Comparison of ENCODE assay signal across 1 cellular context in genomic region chr12:109597795-109598427, GRCh38.
TF ChIP-seq lines count a peak whose summit lies in the region.

No MANE protein-coding gene starts in this region.

TF ChIP-seq in HepG2, 621 proteins besides CTCF, POLR2A, EP300 and RAD21 (continued from another document and continues in another):
- TF ChIP-seq, protein P1, sequence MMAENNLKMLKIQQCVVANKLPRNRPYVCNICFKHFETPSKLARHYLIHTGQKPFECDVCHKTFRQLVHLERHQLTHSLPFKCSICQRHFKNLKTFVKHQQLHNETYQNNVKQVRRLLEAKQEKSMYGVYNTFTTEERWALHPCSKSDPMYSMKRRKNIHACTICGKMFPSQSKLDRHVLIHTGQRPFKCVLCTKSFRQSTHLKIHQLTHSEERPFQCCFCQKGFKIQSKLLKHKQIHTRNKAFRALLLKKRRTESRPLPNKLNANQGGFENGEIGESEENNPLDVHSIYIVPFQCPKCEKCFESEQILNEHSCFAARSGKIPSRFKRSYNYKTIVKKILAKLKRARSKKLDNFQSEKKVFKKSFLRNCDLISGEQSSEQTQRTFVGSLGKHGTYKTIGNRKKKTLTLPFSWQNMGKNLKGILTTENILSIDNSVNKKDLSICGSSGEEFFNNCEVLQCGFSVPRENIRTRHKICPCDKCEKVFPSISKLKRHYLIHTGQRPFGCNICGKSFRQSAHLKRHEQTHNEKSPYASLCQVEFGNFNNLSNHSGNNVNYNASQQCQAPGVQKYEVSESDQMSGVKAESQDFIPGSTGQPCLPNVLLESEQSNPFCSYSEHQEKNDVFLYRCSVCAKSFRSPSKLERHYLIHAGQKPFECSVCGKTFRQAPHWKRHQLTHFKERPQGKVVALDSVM (CRISPR knock-in tag; IDR thresholded peaks at IDR 0.05), result peak; percentile 38
- no peak for TF ChIP-seq ZNF33B (CRISPR knock-in tag; IDR thresholded peaks at IDR 0.05)
- no peak for TF ChIP-seq MAFF (IDR thresholded peaks at IDR 0.05; ENCODE audit: low read depth, low read length)
- TF ChIP-seq SPEN (CRISPR knock-in tag; IDR thresholded peaks at IDR 0.05; ENCODE audit: low read depth), result peak; percentile 60; the same call in 1 of the 2 replicates
- TF ChIP-seq ZBTB1 (CRISPR knock-in tag; IDR thresholded peaks at IDR 0.05; ENCODE audit: borderline replicate concordance), result no peak
- TF ChIP-seq RELA (CRISPR knock-in tag; IDR thresholded peaks at IDR 0.05), result no peak
- TF ChIP-seq AGO2 (optimal IDR thresholded peaks at IDR 0.05; ENCODE audit: low read depth, low read length), result no peak
- peak; percentile 19; the same call in 1 of the 2 replicates for TF ChIP-seq ZNF598 (CRISPR knock-in tag; IDR thresholded peaks at IDR 0.05; ENCODE audit: borderline replicate concordance)
- TF ChIP-seq GTF2F1 (IDR thresholded peaks at IDR 0.05; ENCODE audit: low read length), result no peak
- TF ChIP-seq ELF1 (CRISPR knock-in tag; IDR thresholded peaks at IDR 0.05), result peak; percentile 62
- TF ChIP-seq CBX1 (IDR thresholded peaks at IDR 0.05; ENCODE audit: low read depth), result peak; percentile 23
- TF ChIP-seq ZBTB14 (CRISPR knock-in tag; IDR thresholded peaks at IDR 0.05), result no peak
- peak; percentile 77; the same call in 1 of the 2 replicates for TF ChIP-seq ARID2 (CRISPR knock-in tag; IDR thresholded peaks at IDR 0.05; ENCODE audit: borderline replicate concordance)
- peak; percentile 49; the same call in 1 of the 2 replicates for TF ChIP-seq ZNF441 (CRISPR knock-in tag; IDR thresholded peaks at IDR 0.05; ENCODE audit: borderline replicate concordance)
- peak; percentile 69 for TF ChIP-seq KAT8 (CRISPR knock-in tag; IDR thresholded peaks at IDR 0.05)
- TF ChIP-seq, protein P2, sequence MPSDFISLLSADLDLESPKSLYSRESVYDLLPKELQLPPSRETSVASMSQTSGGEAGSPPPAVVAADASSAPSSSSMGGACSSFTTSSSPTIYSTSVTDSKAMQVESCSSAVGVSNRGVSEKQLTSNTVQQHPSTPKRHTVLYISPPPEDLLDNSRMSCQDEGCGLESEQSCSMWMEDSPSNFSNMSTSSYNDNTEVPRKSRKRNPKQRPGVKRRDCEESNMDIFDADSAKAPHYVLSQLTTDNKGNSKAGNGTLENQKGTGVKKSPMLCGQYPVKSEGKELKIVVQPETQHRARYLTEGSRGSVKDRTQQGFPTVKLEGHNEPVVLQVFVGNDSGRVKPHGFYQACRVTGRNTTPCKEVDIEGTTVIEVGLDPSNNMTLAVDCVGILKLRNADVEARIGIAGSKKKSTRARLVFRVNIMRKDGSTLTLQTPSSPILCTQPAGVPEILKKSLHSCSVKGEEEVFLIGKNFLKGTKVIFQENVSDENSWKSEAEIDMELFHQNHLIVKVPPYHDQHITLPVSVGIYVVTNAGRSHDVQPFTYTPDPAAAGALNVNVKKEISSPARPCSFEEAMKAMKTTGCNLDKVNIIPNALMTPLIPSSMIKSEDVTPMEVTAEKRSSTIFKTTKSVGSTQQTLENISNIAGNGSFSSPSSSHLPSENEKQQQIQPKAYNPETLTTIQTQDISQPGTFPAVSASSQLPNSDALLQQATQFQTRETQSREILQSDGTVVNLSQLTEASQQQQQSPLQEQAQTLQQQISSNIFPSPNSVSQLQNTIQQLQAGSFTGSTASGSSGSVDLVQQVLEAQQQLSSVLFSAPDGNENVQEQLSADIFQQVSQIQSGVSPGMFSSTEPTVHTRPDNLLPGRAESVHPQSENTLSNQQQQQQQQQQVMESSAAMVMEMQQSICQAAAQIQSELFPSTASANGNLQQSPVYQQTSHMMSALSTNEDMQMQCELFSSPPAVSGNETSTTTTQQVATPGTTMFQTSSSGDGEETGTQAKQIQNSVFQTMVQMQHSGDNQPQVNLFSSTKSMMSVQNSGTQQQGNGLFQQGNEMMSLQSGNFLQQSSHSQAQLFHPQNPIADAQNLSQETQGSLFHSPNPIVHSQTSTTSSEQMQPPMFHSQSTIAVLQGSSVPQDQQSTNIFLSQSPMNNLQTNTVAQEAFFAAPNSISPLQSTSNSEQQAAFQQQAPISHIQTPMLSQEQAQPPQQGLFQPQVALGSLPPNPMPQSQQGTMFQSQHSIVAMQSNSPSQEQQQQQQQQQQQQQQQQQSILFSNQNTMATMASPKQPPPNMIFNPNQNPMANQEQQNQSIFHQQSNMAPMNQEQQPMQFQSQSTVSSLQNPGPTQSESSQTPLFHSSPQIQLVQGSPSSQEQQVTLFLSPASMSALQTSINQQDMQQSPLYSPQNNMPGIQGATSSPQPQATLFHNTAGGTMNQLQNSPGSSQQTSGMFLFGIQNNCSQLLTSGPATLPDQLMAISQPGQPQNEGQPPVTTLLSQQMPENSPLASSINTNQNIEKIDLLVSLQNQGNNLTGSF (CRISPR knock-in tag; IDR thresholded peaks at IDR 0.05), result no peak
- TF ChIP-seq HMGXB4 (CRISPR knock-in tag; IDR thresholded peaks at IDR 0.05; ENCODE audit: borderline replicate concordance in 1 of 2, low read depth in 1 of 2), result peak; percentile 72 to 88; a peak in 3 of 4 replicates
- TF ChIP-seq SETDB1 (CRISPR knock-in tag; IDR thresholded peaks at IDR 0.05; ENCODE audit: borderline replicate concordance), result no peak
- TF ChIP-seq NRL (CRISPR knock-in tag; IDR thresholded peaks at IDR 0.05; ENCODE audit: borderline replicate concordance), result no peak
- peak; percentile 89 for TF ChIP-seq ZC3H13 (CRISPR knock-in tag; IDR thresholded peaks at IDR 0.05)
- no peak for TF ChIP-seq THAP11 (CRISPR knock-in tag; IDR thresholded peaks at IDR 0.05)
- TF ChIP-seq TCF12 (IDR thresholded peaks at IDR 0.05), result no peak
- no peak for TF ChIP-seq TCF12 (CRISPR knock-in tag; IDR thresholded peaks at IDR 0.05)
- 0 out of 2 replicates have a peak, but pooled peaks have one; percentile 36 for TF ChIP-seq GZF1 (CRISPR knock-in tag; IDR thresholded peaks at IDR 0.05)
- TF ChIP-seq SP4 (CRISPR knock-in tag; IDR thresholded peaks at IDR 0.05), result no peak
- TF ChIP-seq ZNF547 (CRISPR knock-in tag; IDR thresholded peaks at IDR 0.05), result no peak
- no peak for TF ChIP-seq ZNF660 (CRISPR knock-in tag; IDR thresholded peaks at IDR 0.05; ENCODE audit: borderline replicate concordance, low read depth)
- peak; percentile 90; the same call in 1 of the 2 replicates for TF ChIP-seq MIER3 (CRISPR knock-in tag; IDR thresholded peaks at IDR 0.05; ENCODE audit: borderline replicate concordance)
- no peak; the same call in none of the 2 replicates for TF ChIP-seq ZSCAN31 (CRISPR knock-in tag; IDR thresholded peaks at IDR 0.05; ENCODE audit: low read depth)
- peak; percentile 97 for TF ChIP-seq ZNF263 (CRISPR knock-in tag; IDR thresholded peaks at IDR 0.05)
- peak; percentile 65; the same call in 1 of the 2 replicates for TF ChIP-seq HDAC2 (CRISPR knock-in tag; IDR thresholded peaks at IDR 0.05)
- peak; percentile 95 for TF ChIP-seq RBM22 (optimal IDR thresholded peaks at IDR 0.05; ENCODE audit: low read length)
- TF ChIP-seq SRF (IDR thresholded peaks at IDR 0.05; ENCODE audit: low read depth, low read length), result no peak
- TF ChIP-seq MEF2D (CRISPR knock-in tag; IDR thresholded peaks at IDR 0.05), result peak; percentile 12; the same call in 1 of the 2 replicates
- peak; percentile 69; the same call in 1 of the 2 replicates for TF ChIP-seq TBX2 (CRISPR knock-in tag; IDR thresholded peaks at IDR 0.05; ENCODE audit: borderline replicate concordance)
- TF ChIP-seq, protein P3, sequence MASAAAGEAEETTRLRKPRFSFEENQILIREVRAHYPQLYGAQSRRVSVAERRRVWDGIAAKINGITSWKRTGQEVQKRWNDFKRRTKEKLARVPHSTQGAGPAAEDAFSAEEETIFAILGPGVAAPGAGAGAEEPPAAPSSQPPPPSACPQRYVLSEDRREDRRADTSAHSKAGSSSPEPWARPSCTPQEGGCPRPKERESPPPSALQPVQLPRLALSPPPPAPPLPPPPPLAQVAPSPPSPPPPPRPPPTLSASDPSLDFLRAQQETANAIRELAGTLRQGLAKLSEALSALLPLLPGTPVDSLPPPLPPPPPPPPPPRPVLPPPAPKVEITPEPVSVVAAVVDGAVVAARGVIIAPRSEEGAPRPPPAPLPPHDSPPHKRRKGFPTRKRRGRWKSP (CRISPR knock-in tag; IDR thresholded peaks at IDR 0.05), result 0 out of 2 replicates have a peak, but pooled peaks have one; percentile 28
- TF ChIP-seq PCBP1 (IDR thresholded peaks at IDR 0.05; ENCODE audit: borderline replicate concordance, low read depth, low read length), result peak; percentile 69; the same call in 1 of the 2 replicates
- TF ChIP-seq ZNF749 (CRISPR knock-in tag; IDR thresholded peaks at IDR 0.05; ENCODE audit: borderline replicate concordance), result 0 out of 2 replicates have a peak, but pooled peaks have one; percentile 48
- TF ChIP-seq CREM (IDR thresholded peaks at IDR 0.05), result 0 out of 2 replicates have a peak, but pooled peaks have one; percentile 13
- no peak for TF ChIP-seq CREM (CRISPR knock-in tag; IDR thresholded peaks at IDR 0.05)
- TF ChIP-seq ZFP37 (CRISPR knock-in tag; IDR thresholded peaks at IDR 0.05; ENCODE audit: borderline replicate concordance), result no peak
- no peak for TF ChIP-seq ZNF34 (CRISPR knock-in tag; IDR thresholded peaks at IDR 0.05; ENCODE audit: borderline replicate concordance)
- TF ChIP-seq POLR2G (IDR thresholded peaks at IDR 0.05; ENCODE audit: low read depth, low read length), result peak; percentile 66
- TF ChIP-seq TP53 (CRISPR knock-in tag; conservative IDR thresholded peaks at IDR 0.05), result no peak
- TF ChIP-seq GABPB1 (CRISPR knock-in tag; IDR thresholded peaks at IDR 0.05), result peak; percentile 48; the same call in 1 of the 2 replicates
- peak; percentile 57 for TF ChIP-seq ZFY (CRISPR knock-in tag; IDR thresholded peaks at IDR 0.05)
- peak; percentile 33; the same call in 1 of the 2 replicates for TF ChIP-seq BORCS8-MEF2B (CRISPR knock-in tag; IDR thresholded peaks at IDR 0.05)
- TF ChIP-seq, protein P4, sequence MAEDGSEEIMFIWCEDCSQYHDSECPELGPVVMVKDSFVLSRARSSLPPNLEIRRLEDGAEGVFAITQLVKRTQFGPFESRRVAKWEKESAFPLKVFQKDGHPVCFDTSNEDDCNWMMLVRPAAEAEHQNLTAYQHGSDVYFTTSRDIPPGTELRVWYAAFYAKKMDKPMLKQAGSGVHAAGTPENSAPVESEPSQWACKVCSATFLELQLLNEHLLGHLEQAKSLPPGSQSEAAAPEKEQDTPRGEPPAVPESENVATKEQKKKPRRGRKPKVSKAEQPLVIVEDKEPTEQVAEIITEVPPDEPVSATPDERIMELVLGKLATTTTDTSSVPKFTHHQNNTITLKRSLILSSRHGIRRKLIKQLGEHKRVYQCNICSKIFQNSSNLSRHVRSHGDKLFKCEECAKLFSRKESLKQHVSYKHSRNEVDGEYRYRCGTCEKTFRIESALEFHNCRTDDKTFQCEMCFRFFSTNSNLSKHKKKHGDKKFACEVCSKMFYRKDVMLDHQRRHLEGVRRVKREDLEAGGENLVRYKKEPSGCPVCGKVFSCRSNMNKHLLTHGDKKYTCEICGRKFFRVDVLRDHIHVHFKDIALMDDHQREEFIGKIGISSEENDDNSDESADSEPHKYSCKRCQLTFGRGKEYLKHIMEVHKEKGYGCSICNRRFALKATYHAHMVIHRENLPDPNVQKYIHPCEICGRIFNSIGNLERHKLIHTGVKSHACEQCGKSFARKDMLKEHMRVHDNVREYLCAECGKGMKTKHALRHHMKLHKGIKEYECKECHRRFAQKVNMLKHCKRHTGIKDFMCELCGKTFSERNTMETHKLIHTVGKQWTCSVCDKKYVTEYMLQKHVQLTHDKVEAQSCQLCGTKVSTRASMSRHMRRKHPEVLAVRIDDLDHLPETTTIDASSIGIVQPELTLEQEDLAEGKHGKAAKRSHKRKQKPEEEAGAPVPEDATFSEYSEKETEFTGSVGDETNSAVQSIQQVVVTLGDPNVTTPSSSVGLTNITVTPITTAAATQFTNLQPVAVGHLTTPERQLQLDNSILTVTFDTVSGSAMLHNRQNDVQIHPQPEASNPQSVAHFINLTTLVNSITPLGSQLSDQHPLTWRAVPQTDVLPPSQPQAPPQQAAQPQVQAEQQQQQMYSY (CRISPR knock-in tag; IDR thresholded peaks at IDR 0.05), result no peak
- peak; percentile 22; the same call in 1 of the 2 replicates for TF ChIP-seq ZIK1 (CRISPR knock-in tag; IDR thresholded peaks at IDR 0.05; ENCODE audit: borderline replicate concordance, low read depth)
- peak; percentile 82; the same call in 1 of the 2 replicates for TF ChIP-seq SAFB2 (CRISPR knock-in tag; IDR thresholded peaks at IDR 0.05; ENCODE audit: borderline replicate concordance, low read depth)
- TF ChIP-seq FOXC1 (CRISPR knock-in tag; IDR thresholded peaks at IDR 0.05; ENCODE audit: borderline replicate concordance), result no peak
- TF ChIP-seq ZNF329 (CRISPR knock-in tag; IDR thresholded peaks at IDR 0.05; ENCODE audit: low read depth), result no peak
- no peak; the same call in 1 of the 2 replicates for TF ChIP-seq CENPT (CRISPR knock-in tag; IDR thresholded peaks at IDR 0.05; ENCODE audit: low read depth)
- TF ChIP-seq MZF1 (CRISPR knock-in tag; IDR thresholded peaks at IDR 0.05; ENCODE audit: borderline replicate concordance), result no peak
